9 cellular contexts compared by ENCODE assay signal in the genomic region with DNA sequence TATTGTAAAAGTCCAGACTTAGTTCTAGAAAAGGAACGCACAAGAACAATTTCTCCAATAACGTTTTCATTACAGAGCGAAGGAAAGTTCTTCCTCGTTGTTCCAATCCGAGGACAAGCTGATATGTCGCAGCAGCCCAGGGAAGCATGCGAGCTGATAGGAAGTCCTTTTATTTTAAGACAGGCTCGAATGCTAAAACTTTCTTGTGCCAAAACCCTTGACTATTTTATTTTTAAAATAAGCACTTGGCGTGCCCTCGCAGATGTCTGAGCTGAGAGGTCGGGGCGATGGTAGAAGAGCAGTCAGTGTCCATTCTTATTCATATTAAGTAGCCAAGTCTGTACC. TPM values are rescaled to one million over a fixed set of nuclear protein-coding genes. Genes with fewer than 3 reads are reported as not detected.
A peak's percentile ranks its signal among the peaks of the same experiment; 100 is the strongest.
DNase-seq lines count a peak whose midpoint lies in the region; ATAC-seq, FAIRE-seq and TF ChIP-seq lines count a peak whose summit lies in the region.
"Had no signal": no experiment of that assay in that cellular context is flagged by ENCODE, and none has a peak within 500 bp of the region (broad histone marks: within the 10 kb centered on the region; RNA-seq: fewer than 3 reads in every experiment).

No MANE protein-coding gene starts in this region.

- no peak overlapping the region for H3K14ac ChIP-seq in H1 (ENCODE audit: insufficient read length)

- no peak for ATAC-seq in HG03175 (IDR thresholded peaks at IDR 0.05; ENCODE audit: unreplicated experiment)

- H3K36me3 ChIP-seq in H1 (ENCODE audit: control insufficient read depth in 2 of 4, insufficient read depth in 4 of 4, low read length in 3 of 4), result no peaks in the 10 kb centered on the region
- no peaks in the 10 kb centered on the region for H3K36me3 ChIP-seq in muscle layer of duodenum (ENCODE audit: control insufficient read depth in 1 of 2, insufficient read depth in 2 of 2, low read length in 2 of 2)

- H2BK12ac ChIP-seq in H1 (ENCODE audit: low read depth, low read length), result no peak overlapping the region

- no peak for TF ChIP-seq RAD21 in H1 (IDR thresholded peaks at IDR 0.05 in 1 of 2, conservative IDR thresholded peaks at IDR 0.05 in 1 of 2; ENCODE audit: low read depth in 2 of 2, low read length in 2 of 2)

- TF ChIP-seq EP300 in H1 (IDR thresholded peaks at IDR 0.05; ENCODE audit: borderline replicate concordance in 1 of 2, low read depth in 2 of 2, low read length in 2 of 2), result no peak

- H3K4me2 ChIP-seq in H1 (ENCODE audit: insufficient read depth in 1 of 2, low read depth in 2 of 2, low read length in 2 of 2), result peak overlapping the region; percentile 83 to 94

- H3K79me2 ChIP-seq in H1 (ENCODE audit: control insufficient read depth in 1 of 2, insufficient read depth in 2 of 2, low read length in 2 of 2), result no peaks in the 10 kb centered on the region

- H4K8ac ChIP-seq in H1 (ENCODE audit: extremely low read depth, insufficient read depth, low read length), result no peak overlapping the region

- H2AFZ ChIP-seq in H1 (ENCODE audit: low read length), result peak overlapping the region; percentile 83

- H3K27ac ChIP-seq in AG04450 (ENCODE audit: low read depth, low read length) (no peak overlapping the region), H1 (ENCODE audit: low read depth, low read length) (no peak overlapping the region), muscle layer of duodenum (ENCODE audit: low read length) (peak overlapping the region; percentile 72)
- H3K27ac ChIP-seq: epithelial cell of prostate had no signal

- H2BK5ac ChIP-seq in H1 (ENCODE audit: low read depth, low read length), result no peak overlapping the region

- H3K79me1 ChIP-seq in H1 (ENCODE audit: low read depth, low read length), result no peaks in the 10 kb centered on the region

- FAIRE-seq in H1 (lab: Jason Lieb, UNC), result no peak

- no peak overlapping the region for H4K5ac ChIP-seq in H1 (ENCODE audit: insufficient read length, low read depth, low read length)

- 1% methylated on average over 12 of the region's 12 CpGs; no CpG with 5 or more reads in 1 of the 2 experiments for WGBS in H1 (ENCODE audit: extremely low coverage in 1 of 2, insufficient coverage in 1 of 2, insufficient read length in 1 of 2, insufficient replicate concordance in 2 of 2, low coverage in 1 of 2, low lambda C conversion rate in 2 of 2, missing lambda C conversion rate in 1 of 2), 2 experiments

- no peak for TF ChIP-seq POLR2A in H1 (IDR thresholded peaks at IDR 0.05; ENCODE audit: control extremely low read depth in 1 of 2, low read depth in 2 of 2, low read length in 2 of 2)

- H2AK5ac ChIP-seq in H1 (ENCODE audit: low read depth, low read length), result no peak overlapping the region

- H4K20me1 ChIP-seq in H1 (replicated peaks in 1 of 2; ENCODE audit: control insufficient read depth in 1 of 2, insufficient read depth in 2 of 2, low read length in 2 of 2), result no peaks in the 10 kb centered on the region

- no peak overlapping the region for H3K9ac ChIP-seq in H1 (replicated peaks in 1 of 4; ENCODE audit: extremely low read depth in 1 of 4, low read depth in 3 of 4, low read length in 3 of 4)

- no peak for DNase-seq in AG04450 (ENCODE audit: low read depth, low spot score)
- peak; percentile 16 for DNase-seq in M059J (ENCODE audit: low read depth)
- no peak for DNase-seq in H1 (ENCODE audit: low read depth in 1 of 2, low spot score in 2 of 2)
- no peak for DNase-seq in mucosa of gallbladder (ENCODE audit: low spot score)
- no peak for DNase-seq in HPDE6-E6E7 (ENCODE audit: extremely low spot score)
- no peak for DNase-seq in activated CD4-positive, alpha-beta T cell treated with anti-CD3 and anti-CD28 coated beads for 48 hours

- H4K91ac ChIP-seq in H1 (replicated peaks; ENCODE audit: insufficient read length, low read length), result no peak overlapping the region

- POLR2A ChIA-PET in AG04450 (lab: Yijun Ruan, JAX), result interaction anchor here (1.0 to 1.7 kb wide), 4 partner anchors 32 to 53 kb away, joined by 3 to 8 read pairs (median 4); no protein-coding TSS in a partner anchor
- POLR2A ChIA-PET in H1 (lab: Charles Lee; ENCODE audit: partially characterized antibody), result no interaction called here

- no peak overlapping the region for H2BK120ac ChIP-seq in H1 (replicated peaks; ENCODE audit: low read depth, low read length)

- peaks cover 13% of the 10 kb centered on the region; the same call in 1 of the 2 replicates for H3K23me2 ChIP-seq in H1 (ENCODE audit: low read depth, low read length)

- no peak overlapping the region for H3K18ac ChIP-seq in H1 (ENCODE audit: extremely low read depth, low read length)

- H3K4me1 ChIP-seq in H1 (replicated peaks in 1 of 4; ENCODE audit: control insufficient read depth in 3 of 4, insufficient read depth in 4 of 4, low read length in 3 of 4), result peaks cover 0 to 5% (median 0%) of the 10 kb centered on the region in 4 experiments; a peak in 3 of 7 replicates
- H3K4me1 ChIP-seq in muscle layer of duodenum (ENCODE audit: control insufficient read depth in 1 of 2, insufficient read depth in 2 of 2, low read length in 2 of 2), result peaks cover 0 to 6% of the 10 kb centered on the region in 2 donors

- H3K27me3 ChIP-seq in AG04450 (ENCODE audit: control insufficient read depth, insufficient read depth, low read length) (peaks cover 2% of the 10 kb centered on the region), H1 (replicated peaks in 1 of 4; ENCODE audit: control insufficient read depth in 3 of 4, extremely low read depth in 1 of 4, insufficient read depth in 3 of 4, low read length in 3 of 4) (peaks cover 0 to 22% (median 14%) of the 10 kb centered on the region in 4 experiments; a peak in 5 of 7 replicates), muscle layer of duodenum (ENCODE audit: low read depth, low read length) (no peaks in the 10 kb centered on the region)

- H3K4me3 ChIP-seq in AG04450 (ENCODE audit: low read depth, low read length) (peak overlapping the region; percentile 63), H1 (ENCODE audit: extremely low read depth in 1 of 4, insufficient read depth in 2 of 4, low read depth in 3 of 4, low read length in 4 of 4) (peak overlapping the region; percentile 71 to 86 (median 81)), muscle layer of duodenum (ENCODE audit: low read depth in 1 of 2, low read length in 2 of 2) (peak overlapping the region; percentile 81 to 92)

- no peak for TF ChIP-seq CTCF in AG04450 (IDR thresholded peaks at IDR 0.05; ENCODE audit: low read depth, low read length)
- TF ChIP-seq CTCF in H1 (IDR thresholded peaks at IDR 0.05; ENCODE audit: control extremely low read depth in 1 of 3, insufficient read depth in 1 of 3, low read depth in 1 of 3, low read length in 3 of 3), result no peak

- H3K9me3 ChIP-seq in AG04450 (ENCODE audit: control insufficient read depth, insufficient read depth, low read length) (no peaks in the 10 kb centered on the region; the same call in 1 of the 2 replicates), H1 (ENCODE audit: insufficient read depth in 2 of 2, low read depth in 1 of 2, low read length in 1 of 2) (no peaks in the 10 kb centered on the region), muscle layer of duodenum (ENCODE audit: control insufficient read depth in 1 of 2, low read length in 2 of 2) (no peaks in the 10 kb centered on the region)

- H3K4ac ChIP-seq in H1 (replicated peaks; ENCODE audit: insufficient read length, low read depth, low read length), result no peak overlapping the region

- H2BK20ac ChIP-seq in H1 (ENCODE audit: low read length), result no peak overlapping the region

- no peak overlapping the region for H3K56ac ChIP-seq in H1 (replicated peaks; ENCODE audit: insufficient read length, low read depth, low read length)

- no peak overlapping the region for H3K23ac ChIP-seq in H1 (ENCODE audit: insufficient read length)

- CTCF ChIA-PET in AG04450 (lab: Charles Lee), result interaction anchor here (0.6 to 2.5 kb wide), 7 partner anchors 10 to 209 kb away, joined by 3 to 15 read pairs (median 4); no protein-coding TSS in a partner anchor
- CTCF ChIA-PET in H1 (lab: Charles Lee; ENCODE audit: partially characterized antibody), result interaction anchor here (1.0 to 1.2 kb wide), 4 partner anchors 11 to 112 kb away, joined by 3 read pairs; no protein-coding TSS in a partner anchor

- no peak overlapping the region for H2BK15ac ChIP-seq in H1 (ENCODE audit: low read length)

TF ChIP-seq in H1, 55 proteins besides CTCF, POLR2A, EP300 and RAD21:
- TF ChIP-seq POLR2AphosphoS5 (IDR thresholded peaks at IDR 0.05; ENCODE audit: low read depth, low read length), result no peak
- TF ChIP-seq SAP30 (IDR thresholded peaks at IDR 0.05; ENCODE audit: insufficient read depth, insufficient replicate concordance, low read length), result peak; percentile 75

RNA-seq across cellular contexts. Expression of a gene that starts 0.4 kb away (rescaled TPM):
- polyA plus RNA-seq in AG04450 (2011; rRNA removed) (32.2 and 32.5 TPM in 2 replicates), H1 (2011; rRNA removed) (0.46 and 0.53 TPM in 2 replicates)
- polyA minus RNA-seq in AG04450 (2011; rRNA and poly(A)+ RNA removed), result 80.7 and 99.7 TPM in 2 replicates
- total RNA-seq in M059J (2014; rRNA removed; shearing (Covaris generic)), result 6.3 and 11.7 TPM in 2 replicates
- total RNA-seq in H1 (2021; fragmentation: NEBNext Ultra II Directional; extraction: Animal tissue kit (Norgen Biotek cat#: 25700)), result 1.4 and 1.9 TPM in 2 replicates
- 0.57 TPM for polyA plus RNA-seq in H1 (2011; cell fraction: cytosol; rRNA removed)
- polyA plus RNA-seq in H1 (2011; cell fraction: nucleus; rRNA removed), result 1.3 TPM
- 0.38 to 0.80 TPM (median 0.65 TPM) in 4 replicates for polyA plus RNA-seq in H1 (2012, experiment 1 of 2)
- 0.05 TPM for polyA plus RNA-seq in H1 (2012, experiment 2 of 2)
- polyA plus RNA-seq in H1 (2013, experiment 1 of 2), result 0.71 TPM
- 0.81 TPM for polyA plus RNA-seq in H1 (2013, experiment 2 of 2)
- 1.6 and 2.5 TPM in 2 replicates for polyA minus RNA-seq in H1 (2011; rRNA and poly(A)+ RNA removed)
- polyA minus RNA-seq in H1 (2011; cell fraction: cytosol; rRNA and poly(A)+ RNA removed), result 1.3 TPM
- polyA minus RNA-seq in H1 (2011; cell fraction: nucleus; rRNA and poly(A)+ RNA removed), result 4.3 TPM
- 62.0 TPM for total RNA-seq in mucosa of gallbladder
